10 cellular contexts compared by ENCODE assay signal in the genomic region with DNA sequence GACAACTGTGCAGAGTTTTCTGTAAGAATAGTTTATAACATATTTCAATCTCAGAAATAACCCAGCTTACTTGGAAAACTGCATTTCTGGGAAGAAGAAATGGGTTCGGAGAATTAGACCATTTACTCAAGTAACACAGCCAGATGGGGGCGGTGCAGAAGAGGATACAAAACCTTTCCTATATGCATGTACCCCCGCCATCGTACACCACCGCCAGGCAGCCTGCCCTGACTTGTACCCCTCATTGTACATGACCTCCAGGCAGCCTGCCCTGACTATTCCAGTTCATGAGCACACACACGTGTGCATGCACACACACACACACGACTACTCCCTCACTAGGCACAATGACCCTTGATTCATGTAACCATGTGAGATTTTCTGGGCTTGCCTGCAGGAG.
DNase-seq lines count a peak whose midpoint lies in the region; ATAC-seq and TF ChIP-seq lines count a peak whose summit lies in the region.
"Had no signal": no experiment of that assay in that cellular context is flagged by ENCODE, and none has a peak within 500 bp of the region (broad histone marks: within the 10 kb centered on the region; RNA-seq: fewer than 3 reads in every experiment).

No MANE protein-coding gene starts in this region.

- peaks cover 10% of the 10 kb centered on the region for H3K27me3 Mint-ChIP-seq in neural progenitor cell (ENCODE audit: insufficient read depth, low read depth)
- peaks cover 66% of the 10 kb centered on the region for H3K27me3 Mint-ChIP-seq in stimulated activated memory B cell treated with anti-CD40 and anti-IgM and Interleukin-4, amounts not matched to agents 10 μg/mL and 1 μg/mL and 100 μg/mL, for 72 hours

- no peak for ATAC-seq in stimulated activated memory B cell treated with anti-CD40 and anti-IgM and Interleukin-4, amounts not matched to agents 10 μg/mL and 1 μg/mL and 100 μg/mL, for 72 hours

- H3K4me1 Mint-ChIP-seq in neural progenitor cell: peaks cover 61% of the 10 kb centered on the region
- H3K4me1 Mint-ChIP-seq in stimulated activated memory B cell treated with anti-CD40 and anti-IgM and Interleukin-4, amounts not matched to agents 10 μg/mL and 1 μg/mL and 100 μg/mL, for 72 hours: peaks cover 17% of the 10 kb centered on the region

- TF ChIP-seq CTCF in coronary artery (IDR thresholded peaks at IDR 0.05): no peak
- TF ChIP-seq CTCF in neural progenitor cell (IDR thresholded peaks at IDR 0.05): no peak

- H3K27ac ChIP-seq in BLaER1 treated with 17β-estradiol and CSF1 and Interleukin-3, amounts not matched to agents 10 nM and 100 nM: peak overlapping the region in 9 of 11 experiments; percentile 45 to 68 (median 50); a peak in 13 of 22 replicates
- peak overlapping the region; percentile 57 for H3K27ac ChIP-seq in HUES48 (ENCODE audit: low read depth, low read length)
- no peak overlapping the region for H3K27ac ChIP-seq in coronary artery
- H3K27ac ChIP-seq in neural progenitor cell: no peak overlapping the region

- H3K79me2 ChIP-seq in neural progenitor cell (ENCODE audit: low read depth): peaks cover 18% of the 10 kb centered on the region

- peaks cover 44 to 88% (median 74%) of the 10 kb centered on the region in 10 experiments for H3K4me1 ChIP-seq in BLaER1 treated with 17β-estradiol and CSF1 and Interleukin-3, amounts not matched to agents 10 nM and 100 nM
- H3K4me1 ChIP-seq in HUES48 (ENCODE audit: control insufficient read depth, insufficient read depth, low read length): peaks cover 35% of the 10 kb centered on the region
- H3K4me1 ChIP-seq in neural progenitor cell: peaks cover 47% of the 10 kb centered on the region

- H4K20me1 ChIP-seq in BLaER1 treated with 17β-estradiol and CSF1 and Interleukin-3, amounts not matched to agents 10 nM and 100 nM: peaks cover 0 to 75% (median 5%) of the 10 kb centered on the region in 11 experiments; a peak in 5 of 22 replicates
- H4K20me1 ChIP-seq in neural progenitor cell (ENCODE audit: low read depth): peaks cover 63% of the 10 kb centered on the region

- H3K36me3 ChIP-seq in BLaER1 treated with 17β-estradiol and CSF1 and Interleukin-3, amounts not matched to agents 10 nM and 100 nM: peaks cover 0 to 19% (median 11%) of the 10 kb centered on the region in 11 experiments; a peak in 8 of 22 replicates
- peaks cover 8% of the 10 kb centered on the region for H3K36me3 ChIP-seq in HUES48 (ENCODE audit: control insufficient read depth, insufficient read depth, low read length)
- H3K36me3 ChIP-seq in neural progenitor cell: no peaks in the 10 kb centered on the region

- peak overlapping the region; percentile 75 to 92 (median 88) for H3K4me2 ChIP-seq in BLaER1 treated with 17β-estradiol and CSF1 and Interleukin-3, amounts not matched to agents 10 nM and 100 nM
- H3K4me2 ChIP-seq in neural progenitor cell: no peak overlapping the region

- DNase-seq in coronary artery (ENCODE audit: low spot score) (no peak), neural progenitor cell (ENCODE audit: low spot score) (no peak), NCI-H146 (lab: John Stamatoyannopoulos, UW) (no peak), EL (no peak)
- no peak for DNase-seq in central memory CD4-positive, alpha-beta T cell
- DNase-seq: T-helper 9 cell had no signal

- peaks cover 8% of the 10 kb centered on the region for H3F3A ChIP-seq in neural progenitor cell (ENCODE audit: low read depth)

- H3K9me3 ChIP-seq in BLaER1 treated with 17β-estradiol and CSF1 and Interleukin-3, amounts not matched to agents 10 nM and 100 nM (replicated peaks in 1 of 11): no peaks in the 10 kb centered on the region
- H3K9me3 ChIP-seq in HUES48 (ENCODE audit: control insufficient read depth, insufficient read depth, low read length) (no peaks in the 10 kb centered on the region), neural progenitor cell (ENCODE audit: low read depth) (no peaks in the 10 kb centered on the region)

- H3K27ac Mint-ChIP-seq in neural progenitor cell: peak overlapping the region; percentile 88
- no peak overlapping the region for H3K27ac Mint-ChIP-seq in stimulated activated memory B cell treated with anti-CD40 and anti-IgM and Interleukin-4, amounts not matched to agents 10 μg/mL and 1 μg/mL and 100 μg/mL, for 72 hours

- peak overlapping the region in 4 of 10 experiments; percentile 30 to 60 (median 52); a peak in 6 of 20 replicates for H3K4me3 ChIP-seq in BLaER1 treated with 17β-estradiol and CSF1 and Interleukin-3, amounts not matched to agents 10 nM and 100 nM
- H3K4me3 ChIP-seq in HUES48 (ENCODE audit: low read depth, low read length) (no peak overlapping the region), coronary artery (peak overlapping the region; percentile 61), neural progenitor cell (no peak overlapping the region)
- H3K4me3 ChIP-seq: smooth muscle cell had no signal

- no peak overlapping the region for H2AFZ ChIP-seq in neural progenitor cell (replicated peaks)

- H3K4me3 Mint-ChIP-seq in neural progenitor cell: no peak overlapping the region
- no peak overlapping the region for H3K4me3 Mint-ChIP-seq in stimulated activated memory B cell treated with anti-CD40 and anti-IgM and Interleukin-4, amounts not matched to agents 10 μg/mL and 1 μg/mL and 100 μg/mL, for 72 hours

- peaks cover 0 to 20% (median 0%) of the 10 kb centered on the region in 11 experiments; a peak in 4 of 22 replicates for H3K27me3 ChIP-seq in BLaER1 treated with 17β-estradiol and CSF1 and Interleukin-3, amounts not matched to agents 10 nM and 100 nM
- H3K27me3 ChIP-seq in HUES48 (ENCODE audit: control insufficient read depth, insufficient read depth, low read length): no peaks in the 10 kb centered on the region
- H3K27me3 ChIP-seq in neural progenitor cell: no peaks in the 10 kb centered on the region

- H3K9me3 Mint-ChIP-seq in neural progenitor cell: no peaks in the 10 kb centered on the region
- no peaks in the 10 kb centered on the region for H3K9me3 Mint-ChIP-seq in stimulated activated memory B cell treated with anti-CD40 and anti-IgM and Interleukin-4, amounts not matched to agents 10 μg/mL and 1 μg/mL and 100 μg/mL, for 72 hours

- peaks cover 6% of the 10 kb centered on the region for H3K36me3 Mint-ChIP-seq in neural progenitor cell
- no peaks in the 10 kb centered on the region for H3K36me3 Mint-ChIP-seq in stimulated activated memory B cell treated with anti-CD40 and anti-IgM and Interleukin-4, amounts not matched to agents 10 μg/mL and 1 μg/mL and 100 μg/mL, for 72 hours

- peak overlapping the region in 8 of 11 experiments; percentile 2 to 74 (median 64); a peak in 13 of 22 replicates for H3K9ac ChIP-seq in BLaER1 treated with 17β-estradiol and CSF1 and Interleukin-3, amounts not matched to agents 10 nM and 100 nM
- H3K9ac ChIP-seq in HUES48 (ENCODE audit: low read depth, low read length): no peak overlapping the region
- H3K9ac ChIP-seq in neural progenitor cell: no peak overlapping the region

Comparison
In these comparisons a context has a peak if more than half of its experiments do, and no peak if none do; other contexts are left out.
1. H3K27ac ChIP-seq: peak in BLaER1 treated with 17β-estradiol and CSF1 and Interleukin-3, amounts not matched to agents 10 nM and 100 nM (9 of 11) and HUES48 (single experiment); none in coronary artery (0 of 2) and neural progenitor cell (single experiment).
2. H3K9ac ChIP-seq: peak in BLaER1 treated with 17β-estradiol and CSF1 and Interleukin-3, amounts not matched to agents 10 nM and 100 nM (8 of 11); none in HUES48 (single experiment) and neural progenitor cell (single experiment).